In genomic region chr3:146280859-146281258, GRCh38 we compare ENCODE assay signal across 1 cellular context.
TF ChIP-seq lines count a peak whose summit lies in the region.

No MANE protein-coding gene starts in this region.

TF ChIP-seq in H1, 55 proteins besides CTCF, POLR2A, EP300 and RAD21:
- TF ChIP-seq CTBP2 (IDR thresholded peaks at IDR 0.05; ENCODE audit: borderline replicate concordance, insufficient read depth, insufficient read length, low read length) = no peak
- no peak for TF ChIP-seq MAX (IDR thresholded peaks at IDR 0.05)
- TF ChIP-seq SIRT6 (IDR thresholded peaks at IDR 0.05; ENCODE audit: low read length) = no peak
- no peak for TF ChIP-seq BCL11A (IDR thresholded peaks at IDR 0.05; ENCODE audit: low read depth in 2 of 2, low read length in 2 of 2)
- no peak for TF ChIP-seq ZNF274 (IDR thresholded peaks at IDR 0.05; ENCODE audit: borderline replicate concordance, extremely low read depth, low read length)
- TF ChIP-seq TAF1 (IDR thresholded peaks at IDR 0.05; ENCODE audit: low read depth, low read length) = no peak
- TF ChIP-seq KDM4A (IDR thresholded peaks at IDR 0.05; ENCODE audit: low read depth, low read length, severe bottlenecking) = no peak
- TF ChIP-seq ATF2 (IDR thresholded peaks at IDR 0.05; ENCODE audit: low read length) = no peak
- TF ChIP-seq MAFK (IDR thresholded peaks at IDR 0.05; ENCODE audit: low read depth, low read length) = no peak
- no peak for TF ChIP-seq SP1 (IDR thresholded peaks at IDR 0.05; ENCODE audit: low read depth, low read length)
- TF ChIP-seq TEAD4 (IDR thresholded peaks at IDR 0.05; ENCODE audit: low read depth, low read length) = no peak
- no peak for TF ChIP-seq CBX8 (IDR thresholded peaks at IDR 0.05; ENCODE audit: borderline replicate concordance, low read depth, low read length)
- TF ChIP-seq USF2 (IDR thresholded peaks at IDR 0.05; ENCODE audit: low read length) = no peak
- TF ChIP-seq RNF2 (IDR thresholded peaks at IDR 0.05; ENCODE audit: borderline replicate concordance, low read depth, low read length, missing control alignments, poor library complexity, severe bottlenecking) = no peak
- no peak for TF ChIP-seq SP2 (IDR thresholded peaks at IDR 0.05; ENCODE audit: low read length)
- TF ChIP-seq SUZ12 (IDR thresholded peaks at IDR 0.05; ENCODE audit: low read length) = no peak
- no peak for TF ChIP-seq FOSL1 (IDR thresholded peaks at IDR 0.05; ENCODE audit: insufficient read depth, low read depth, low read length)
- TF ChIP-seq JUND (IDR thresholded peaks at IDR 0.05; ENCODE audit: low read length) = no peak
- TF ChIP-seq BRCA1 (IDR thresholded peaks at IDR 0.05; ENCODE audit: low read depth, low read length) = no peak
- no peak for TF ChIP-seq GABPA (IDR thresholded peaks at IDR 0.05; ENCODE audit: borderline replicate concordance, insufficient read depth, low read length)
